2 cellular contexts compared by ENCODE assay signal in genomic region chr11:33689089-33689488, GRCh38.
TF ChIP-seq lines count a peak whose summit lies in the region.

No MANE protein-coding gene starts in this region.

TF ChIP-seq in SK-N-SH, 30 proteins besides CTCF, POLR2A, EP300 and RAD21:
- TF ChIP-seq FOSL2 (IDR thresholded peaks at IDR 0.05; ENCODE audit: borderline replicate concordance, low read depth) (no peak), ZBTB33 (IDR thresholded peaks at IDR 0.05; ENCODE audit: borderline replicate concordance, low read depth) (no peak), TAF1 (IDR thresholded peaks at IDR 0.05; ENCODE audit: borderline replicate concordance, low read depth, low read length) (no peak), USF2 (IDR thresholded peaks at IDR 0.05; ENCODE audit: borderline replicate concordance, low read depth, low read length) (no peak), NRF1 (IDR thresholded peaks at IDR 0.05; ENCODE audit: low read depth, low read length) (no peak), REST (IDR thresholded peaks at IDR 0.05; ENCODE audit: low read depth, low read length) (no peak), JUND (IDR thresholded peaks at IDR 0.05) (no peak)

TF ChIP-seq in SK-N-SH treated with all-trans-retinoic acid at 6 μM for 48 hours, 23 proteins besides CTCF, POLR2A, EP300 and RAD21:
- TF ChIP-seq ZFP3 (CRISPR knock-in tag; IDR thresholded peaks at IDR 0.05) (no peak), ZFP30 (CRISPR knock-in tag; IDR thresholded peaks at IDR 0.05) (no peak), ZC3H10 (CRISPR knock-in tag; IDR thresholded peaks at IDR 0.05) (no peak), PPARA (CRISPR knock-in tag; IDR thresholded peaks at IDR 0.05; ENCODE audit: borderline replicate concordance) (no peak), POU6F1 (CRISPR knock-in tag; IDR thresholded peaks at IDR 0.05; ENCODE audit: borderline replicate concordance, low read depth) (no peak), BACH2 (CRISPR knock-in tag; IDR thresholded peaks at IDR 0.05; ENCODE audit: borderline replicate concordance) (no peak), CREB5 (CRISPR knock-in tag; IDR thresholded peaks at IDR 0.05; ENCODE audit: low read depth) (no peak), ZNF8 (CRISPR knock-in tag; IDR thresholded peaks at IDR 0.05) (no peak), GLIS3 (CRISPR knock-in tag; IDR thresholded peaks at IDR 0.05) (no peak), TSHZ2 (CRISPR knock-in tag; IDR thresholded peaks at IDR 0.05) (no peak), ARNTL (CRISPR knock-in tag; IDR thresholded peaks at IDR 0.05; ENCODE audit: borderline replicate concordance, low read depth) (no peak), ZNF565 (CRISPR knock-in tag; conservative IDR thresholded peaks at IDR 0.05; ENCODE audit: low read depth) (no peak), TOX (CRISPR knock-in tag; IDR thresholded peaks at IDR 0.05; ENCODE audit: borderline replicate concordance) (no peak), ESRRG (CRISPR knock-in tag; IDR thresholded peaks at IDR 0.05) (no peak), CSDC2 (CRISPR knock-in tag; IDR thresholded peaks at IDR 0.05) (no peak), TCF4 (CRISPR knock-in tag; IDR thresholded peaks at IDR 0.05; ENCODE audit: borderline replicate concordance) (no peak), OSR1 (CRISPR knock-in tag; IDR thresholded peaks at IDR 0.05) (no peak), RARB (CRISPR knock-in tag; IDR thresholded peaks at IDR 0.05) (no peak), ZNF70 (CRISPR knock-in tag; IDR thresholded peaks at IDR 0.05) (no peak), CSRNP3 (CRISPR knock-in tag; IDR thresholded peaks at IDR 0.05) (no peak)
